Comparison of ENCODE assay signal across 1 cellular context in the genomic region with DNA sequence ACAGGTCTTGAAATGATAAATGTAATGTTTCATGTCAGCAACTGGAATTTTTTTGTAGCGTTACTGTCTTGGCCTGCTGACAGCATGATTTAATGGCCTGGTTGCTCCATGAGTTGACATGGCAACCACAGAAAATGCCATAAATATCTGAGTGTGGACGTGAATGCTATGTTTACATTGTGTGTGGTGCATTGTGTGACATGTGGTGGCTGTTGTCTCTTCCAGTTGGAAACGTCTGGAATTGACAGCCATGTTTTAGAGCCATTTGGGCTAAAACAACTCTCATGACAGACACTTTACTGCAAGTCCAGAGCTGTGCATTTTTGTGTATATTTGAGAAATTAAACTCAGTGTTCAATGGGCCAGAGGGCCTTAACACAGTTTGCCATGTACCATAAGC.
A peak's percentile ranks its signal among the peaks of the same experiment; 100 is the strongest.
TF ChIP-seq lines count a peak whose summit lies in the region.

No MANE protein-coding gene starts in this region.

TF ChIP-seq in K562, 482 proteins besides CTCF, POLR2A, EP300 and RAD21 (continued from another document and continues in another):
- TF ChIP-seq, protein P1, sequence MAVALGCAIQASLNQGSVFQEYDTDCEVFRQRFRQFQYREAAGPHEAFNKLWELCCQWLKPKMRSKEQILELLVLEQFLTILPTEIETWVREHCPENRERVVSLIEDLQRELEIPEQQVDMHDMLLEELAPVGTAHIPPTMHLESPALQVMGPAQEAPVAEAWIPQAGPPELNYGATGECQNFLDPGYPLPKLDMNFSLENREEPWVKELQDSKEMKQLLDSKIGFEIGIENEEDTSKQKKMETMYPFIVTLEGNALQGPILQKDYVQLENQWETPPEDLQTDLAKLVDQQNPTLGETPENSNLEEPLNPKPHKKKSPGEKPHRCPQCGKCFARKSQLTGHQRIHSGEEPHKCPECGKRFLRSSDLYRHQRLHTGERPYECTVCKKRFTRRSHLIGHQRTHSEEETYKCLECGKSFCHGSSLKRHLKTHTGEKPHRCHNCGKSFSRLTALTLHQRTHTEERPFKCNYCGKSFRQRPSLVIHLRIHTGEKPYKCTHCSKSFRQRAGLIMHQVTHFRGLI (CRISPR knock-in tag; IDR thresholded peaks at IDR 0.05), result peak; percentile 79
- TF ChIP-seq, protein P2, sequence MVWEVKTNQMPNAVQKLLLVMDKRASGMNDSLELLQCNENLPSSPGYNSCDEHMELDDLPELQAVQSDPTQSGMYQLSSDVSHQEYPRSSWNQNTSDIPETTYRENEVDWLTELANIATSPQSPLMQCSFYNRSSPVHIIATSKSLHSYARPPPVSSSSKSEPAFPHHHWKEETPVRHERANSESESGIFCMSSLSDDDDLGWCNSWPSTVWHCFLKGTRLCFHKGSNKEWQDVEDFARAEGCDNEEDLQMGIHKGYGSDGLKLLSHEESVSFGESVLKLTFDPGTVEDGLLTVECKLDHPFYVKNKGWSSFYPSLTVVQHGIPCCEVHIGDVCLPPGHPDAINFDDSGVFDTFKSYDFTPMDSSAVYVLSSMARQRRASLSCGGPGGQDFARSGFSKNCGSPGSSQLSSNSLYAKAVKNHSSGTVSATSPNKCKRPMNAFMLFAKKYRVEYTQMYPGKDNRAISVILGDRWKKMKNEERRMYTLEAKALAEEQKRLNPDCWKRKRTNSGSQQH (CRISPR knock-in tag; IDR thresholded peaks at IDR 0.05), result no peak
- TF ChIP-seq SPI1 (IDR thresholded peaks at IDR 0.05; ENCODE audit: borderline replicate concordance, low read depth, low read length) (no peak), NFIX (CRISPR knock-in tag; IDR thresholded peaks at IDR 0.05; ENCODE audit: low read depth) (no peak), RBM15 (IDR thresholded peaks at IDR 0.05; ENCODE audit: insufficient read depth, low read length) (no peak), ZNF253 (CRISPR knock-in tag; conservative IDR thresholded peaks at IDR 0.05) (no peak), ZNF212 (CRISPR knock-in tag; IDR thresholded peaks at IDR 0.05) (0 out of 2 replicates have a peak, but pooled peaks have one; percentile 25), JUNB (CRISPR knock-in tag; conservative IDR thresholded peaks at IDR 0.05) (no peak), TCF3 (CRISPR knock-in tag; IDR thresholded peaks at IDR 0.05) (peak; percentile 36), TEAD2 (tag; IDR thresholded peaks at IDR 0.05) (peak; percentile 54; the same call in 1 of the 2 replicates), ZNF224 (CRISPR knock-in tag; IDR thresholded peaks at IDR 0.05) (no peak), PHB2 (IDR thresholded peaks at IDR 0.05; ENCODE audit: low read depth) (no peak), ZNF217 (CRISPR knock-in tag; IDR thresholded peaks at IDR 0.05) (no peak), ZNF707 (CRISPR knock-in tag; conservative IDR thresholded peaks at IDR 0.05) (no peak), TARDBP (IDR thresholded peaks at IDR 0.05) (no peak), HNRNPL (IDR thresholded peaks at IDR 0.05; ENCODE audit: low read depth, low read length) (no peak), ELF4 (CRISPR knock-in tag; IDR thresholded peaks at IDR 0.05) (0 out of 2 replicates have a peak, but pooled peaks have one; percentile 15), ZBTB1 (CRISPR knock-in tag; IDR thresholded peaks at IDR 0.05; ENCODE audit: borderline replicate concordance, low read depth) (no peak), DMBX1 (CRISPR knock-in tag; IDR thresholded peaks at IDR 0.05; ENCODE audit: borderline replicate concordance) (peak; percentile 87), ZNF23 (CRISPR knock-in tag; IDR thresholded peaks at IDR 0.05) (0 out of 2 replicates have a peak, but pooled peaks have one; percentile 56), MEF2A (IDR thresholded peaks at IDR 0.05; ENCODE audit: control insufficient read depth, low read depth, low read length) (peak; percentile 9; the same call in 1 of the 2 replicates), FOXA3 (CRISPR knock-in tag; conservative IDR thresholded peaks at IDR 0.05 in 1 of 2, IDR thresholded peaks at IDR 0.05 in 1 of 2) (peak; percentile 95 to 98), ZNF785 (CRISPR knock-in tag; IDR thresholded peaks at IDR 0.05) (no peak), MECOM (CRISPR knock-in tag; IDR thresholded peaks at IDR 0.05) (peak; percentile 65; the same call in 1 of the 2 replicates), NR2C1 (IDR thresholded peaks at IDR 0.05) (no peak), NR2C1 (tag; IDR thresholded peaks at IDR 0.05) (peak; percentile 72), JUND (IDR thresholded peaks at IDR 0.05; ENCODE audit: borderline replicate concordance, low read depth, low read length) (peak; percentile 60; the same call in 1 of the 2 replicates), JUND (tag; IDR thresholded peaks at IDR 0.05; ENCODE audit: borderline replicate concordance, low read depth, low read length) (peak; percentile 78; the same call in 2 of the 3 replicates), ZNF282 (CRISPR knock-in tag; IDR thresholded peaks at IDR 0.05) (no peak), BHLHE40 (IDR thresholded peaks at IDR 0.05; ENCODE audit: low read length) (no peak), ZKSCAN1 (IDR thresholded peaks at IDR 0.05; ENCODE audit: low read depth, low read length) (no peak), GTF2A2 (tag; IDR thresholded peaks at IDR 0.05) (no peak), MYNN (IDR thresholded peaks at IDR 0.05) (no peak), MYNN (CRISPR knock-in tag; IDR thresholded peaks at IDR 0.05) (no peak), CBX2 (IDR thresholded peaks at IDR 0.05; ENCODE audit: insufficient read depth, low read length, poor library complexity, severe bottlenecking) (no peak), RBM17 (IDR thresholded peaks at IDR 0.05; ENCODE audit: borderline replicate concordance, low read depth, low read length) (no peak), ARID1B (IDR thresholded peaks at IDR 0.05) (peak; percentile 53; the same call in 1 of the 2 replicates), GATAD2B (IDR thresholded peaks at IDR 0.05; ENCODE audit: borderline replicate concordance) (no peak), TBL1XR1 (IDR thresholded peaks at IDR 0.05; ENCODE audit: low read length in 2 of 2) (0 out of 4 replicates have a peak, but pooled peaks of 1 of the 2 experiments have one; percentile 19), THRAP3 (IDR thresholded peaks at IDR 0.05; ENCODE audit: borderline replicate concordance) (no peak), FOXM1 (IDR thresholded peaks at IDR 0.05; ENCODE audit: low read depth) (no peak), FOXM1 (CRISPR knock-in tag; IDR thresholded peaks at IDR 0.05; ENCODE audit: low read depth) (no peak), NCOR1 (IDR thresholded peaks at IDR 0.05) (0 out of 2 replicates have a peak, but pooled peaks have one; percentile 24), ZNF561 (CRISPR knock-in tag; conservative IDR thresholded peaks at IDR 0.05) (no peak), KLF6 (CRISPR knock-in tag; IDR thresholded peaks at IDR 0.05; ENCODE audit: borderline replicate concordance) (peak; percentile 88), POLR3G (IDR thresholded peaks at IDR 0.05; ENCODE audit: extremely low read depth, insufficient read length, insufficient replicate concordance) (no peak), DNMT1 (IDR thresholded peaks at IDR 0.05) (no peak), NRF1 (conservative IDR thresholded peaks at IDR 0.05 in 1 of 2, IDR thresholded peaks at IDR 0.05 in 1 of 2) (no peak), KAT7 (CRISPR knock-in tag; IDR thresholded peaks at IDR 0.05; ENCODE audit: borderline replicate concordance) (no peak), PHB (CRISPR knock-in tag; IDR thresholded peaks at IDR 0.05) (no peak), RFX1 (IDR thresholded peaks at IDR 0.05) (peak; percentile 93), SMAD1 (IDR thresholded peaks at IDR 0.05; ENCODE audit: low read depth, low read length, partially characterized antibody) (no peak), TCF7L2 (IDR thresholded peaks at IDR 0.05; ENCODE audit: low read depth, low read length) (no peak), ZNF41 (CRISPR knock-in tag; conservative IDR thresholded peaks at IDR 0.05) (peak; percentile 60; the same call in 1 of the 2 replicates)
- TF ChIP-seq, protein P3, sequence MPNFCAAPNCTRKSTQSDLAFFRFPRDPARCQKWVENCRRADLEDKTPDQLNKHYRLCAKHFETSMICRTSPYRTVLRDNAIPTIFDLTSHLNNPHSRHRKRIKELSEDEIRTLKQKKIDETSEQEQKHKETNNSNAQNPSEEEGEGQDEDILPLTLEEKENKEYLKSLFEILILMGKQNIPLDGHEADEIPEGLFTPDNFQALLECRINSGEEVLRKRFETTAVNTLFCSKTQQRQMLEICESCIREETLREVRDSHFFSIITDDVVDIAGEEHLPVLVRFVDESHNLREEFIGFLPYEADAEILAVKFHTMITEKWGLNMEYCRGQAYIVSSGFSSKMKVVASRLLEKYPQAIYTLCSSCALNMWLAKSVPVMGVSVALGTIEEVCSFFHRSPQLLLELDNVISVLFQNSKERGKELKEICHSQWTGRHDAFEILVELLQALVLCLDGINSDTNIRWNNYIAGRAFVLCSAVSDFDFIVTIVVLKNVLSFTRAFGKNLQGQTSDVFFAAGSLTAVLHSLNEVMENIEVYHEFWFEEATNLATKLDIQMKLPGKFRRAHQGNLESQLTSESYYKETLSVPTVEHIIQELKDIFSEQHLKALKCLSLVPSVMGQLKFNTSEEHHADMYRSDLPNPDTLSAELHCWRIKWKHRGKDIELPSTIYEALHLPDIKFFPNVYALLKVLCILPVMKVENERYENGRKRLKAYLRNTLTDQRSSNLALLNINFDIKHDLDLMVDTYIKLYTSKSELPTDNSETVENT (CRISPR knock-in tag; IDR thresholded peaks at IDR 0.05), result no peak
- TF ChIP-seq, protein P4, sequence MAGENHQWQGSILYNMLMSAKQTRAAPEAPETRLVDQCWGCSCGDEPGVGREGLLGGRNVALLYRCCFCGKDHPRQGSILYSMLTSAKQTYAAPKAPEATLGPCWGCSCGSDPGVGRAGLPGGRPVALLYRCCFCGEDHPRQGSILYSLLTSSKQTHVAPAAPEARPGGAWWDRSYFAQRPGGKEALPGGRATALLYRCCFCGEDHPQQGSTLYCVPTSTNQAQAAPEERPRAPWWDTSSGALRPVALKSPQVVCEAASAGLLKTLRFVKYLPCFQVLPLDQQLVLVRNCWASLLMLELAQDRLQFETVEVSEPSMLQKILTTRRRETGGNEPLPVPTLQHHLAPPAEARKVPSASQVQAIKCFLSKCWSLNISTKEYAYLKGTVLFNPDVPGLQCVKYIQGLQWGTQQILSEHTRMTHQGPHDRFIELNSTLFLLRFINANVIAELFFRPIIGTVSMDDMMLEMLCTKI (IDR thresholded peaks at IDR 0.05; ENCODE audit: partially characterized antibody), result no peak
- TF ChIP-seq, protein P5, sequence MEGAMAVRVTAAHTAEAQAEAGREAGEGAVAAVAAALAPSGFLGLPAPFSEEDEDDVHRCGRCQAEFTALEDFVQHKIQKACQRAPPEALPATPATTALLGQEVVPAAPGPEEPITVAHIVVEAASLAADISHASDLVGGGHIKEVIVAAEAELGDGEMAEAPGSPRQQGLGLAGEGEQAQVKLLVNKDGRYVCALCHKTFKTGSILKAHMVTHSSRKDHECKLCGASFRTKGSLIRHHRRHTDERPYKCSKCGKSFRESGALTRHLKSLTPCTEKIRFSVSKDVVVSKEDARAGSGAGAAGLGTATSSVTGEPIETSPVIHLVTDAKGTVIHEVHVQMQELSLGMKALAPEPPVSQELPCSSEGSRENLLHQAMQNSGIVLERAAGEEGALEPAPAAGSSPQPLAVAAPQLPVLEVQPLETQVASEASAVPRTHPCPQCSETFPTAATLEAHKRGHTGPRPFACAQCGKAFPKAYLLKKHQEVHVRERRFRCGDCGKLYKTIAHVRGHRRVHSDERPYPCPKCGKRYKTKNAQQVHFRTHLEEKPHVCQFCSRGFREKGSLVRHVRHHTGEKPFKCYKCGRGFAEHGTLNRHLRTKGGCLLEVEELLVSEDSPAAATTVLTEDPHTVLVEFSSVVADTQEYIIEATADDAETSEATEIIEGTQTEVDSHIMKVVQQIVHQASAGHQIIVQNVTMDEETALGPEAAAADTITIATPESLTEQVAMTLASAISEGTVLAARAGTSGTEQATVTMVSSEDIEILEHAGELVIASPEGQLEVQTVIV (CRISPR knock-in tag; IDR thresholded peaks at IDR 0.05; ENCODE audit: borderline replicate concordance), result no peak
- TF ChIP-seq, protein P6, sequence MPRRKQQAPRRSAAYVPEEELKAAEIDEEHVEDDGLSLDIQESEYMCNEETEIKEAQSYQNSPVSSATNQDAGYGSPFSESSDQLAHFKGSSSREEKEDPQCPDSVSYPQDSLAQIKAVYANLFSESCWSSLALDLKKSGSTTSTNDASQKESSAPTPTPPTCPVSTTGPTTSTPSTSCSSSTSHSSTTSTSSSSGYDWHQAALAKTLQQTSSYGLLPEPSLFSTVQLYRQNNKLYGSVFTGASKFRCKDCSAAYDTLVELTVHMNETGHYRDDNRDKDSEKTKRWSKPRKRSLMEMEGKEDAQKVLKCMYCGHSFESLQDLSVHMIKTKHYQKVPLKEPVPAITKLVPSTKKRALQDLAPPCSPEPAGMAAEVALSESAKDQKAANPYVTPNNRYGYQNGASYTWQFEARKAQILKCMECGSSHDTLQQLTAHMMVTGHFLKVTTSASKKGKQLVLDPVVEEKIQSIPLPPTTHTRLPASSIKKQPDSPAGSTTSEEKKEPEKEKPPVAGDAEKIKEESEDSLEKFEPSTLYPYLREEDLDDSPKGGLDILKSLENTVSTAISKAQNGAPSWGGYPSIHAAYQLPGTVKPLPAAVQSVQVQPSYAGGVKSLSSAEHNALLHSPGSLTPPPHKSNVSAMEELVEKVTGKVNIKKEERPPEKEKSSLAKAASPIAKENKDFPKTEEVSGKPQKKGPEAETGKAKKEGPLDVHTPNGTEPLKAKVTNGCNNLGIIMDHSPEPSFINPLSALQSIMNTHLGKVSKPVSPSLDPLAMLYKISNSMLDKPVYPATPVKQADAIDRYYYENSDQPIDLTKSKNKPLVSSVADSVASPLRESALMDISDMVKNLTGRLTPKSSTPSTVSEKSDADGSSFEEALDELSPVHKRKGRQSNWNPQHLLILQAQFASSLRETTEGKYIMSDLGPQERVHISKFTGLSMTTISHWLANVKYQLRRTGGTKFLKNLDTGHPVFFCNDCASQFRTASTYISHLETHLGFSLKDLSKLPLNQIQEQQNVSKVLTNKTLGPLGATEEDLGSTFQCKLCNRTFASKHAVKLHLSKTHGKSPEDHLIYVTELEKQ (CRISPR knock-in tag; IDR thresholded peaks at IDR 0.05), result 0 out of 2 replicates have a peak, but pooled peaks have one; percentile 78
- TF ChIP-seq, protein P7, sequence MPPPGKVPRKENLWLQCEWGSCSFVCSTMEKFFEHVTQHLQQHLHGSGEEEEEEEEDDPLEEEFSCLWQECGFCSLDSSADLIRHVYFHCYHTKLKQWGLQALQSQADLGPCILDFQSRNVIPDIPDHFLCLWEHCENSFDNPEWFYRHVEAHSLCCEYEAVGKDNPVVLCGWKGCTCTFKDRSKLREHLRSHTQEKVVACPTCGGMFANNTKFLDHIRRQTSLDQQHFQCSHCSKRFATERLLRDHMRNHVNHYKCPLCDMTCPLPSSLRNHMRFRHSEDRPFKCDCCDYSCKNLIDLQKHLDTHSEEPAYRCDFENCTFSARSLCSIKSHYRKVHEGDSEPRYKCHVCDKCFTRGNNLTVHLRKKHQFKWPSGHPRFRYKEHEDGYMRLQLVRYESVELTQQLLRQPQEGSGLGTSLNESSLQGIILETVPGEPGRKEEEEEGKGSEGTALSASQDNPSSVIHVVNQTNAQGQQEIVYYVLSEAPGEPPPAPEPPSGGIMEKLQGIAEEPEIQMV (tag; conservative IDR thresholded peaks at IDR 0.05; ENCODE audit: low read depth), result 0 out of 2 replicates have a peak, but pooled peaks have one; percentile 9
